Comparison of ENCODE assay signal across 8 cellular contexts in genomic region chr10:110643670-110644597, GRCh38. TPM values are rescaled to one million over a fixed set of nuclear protein-coding genes. Genes with fewer than 3 reads are reported as not detected.
A peak's percentile ranks its signal among the peaks of the same experiment; 100 is the strongest.
DNase-seq lines count a peak whose midpoint lies in the region; ATAC-seq, FAIRE-seq and TF ChIP-seq lines count a peak whose summit lies in the region.

TSS of gene RBM20 (plus strand) at chr10:110644336. CDS start at chr10:110644455, 119 bp downstream.

- H3K27me3 ChIP-seq in OCI-LY1 (ENCODE audit: insufficient read depth, low read length): no peaks in the 10 kb centered on the region
- H3K27me3 ChIP-seq in GM12878 (replicated peaks in 1 of 2; ENCODE audit: control insufficient read depth in 2 of 2, insufficient read depth in 2 of 2, low read length in 1 of 2): peaks cover 10 to 22% of the 10 kb centered on the region in 2 experiments

- no peaks in the 10 kb centered on the region for H3K9me2 ChIP-seq in OCI-LY1 (ENCODE audit: low read depth, low read length)

- H3K36me3 Mint-ChIP-seq in activated CD4-positive, alpha-beta T cell treated with anti-CD3 and anti-CD28 coated beads for 36 hours (ENCODE audit: low read depth): no peaks in the 10 kb centered on the region

- H3K9ac ChIP-seq in OCI-LY1 (ENCODE audit: low read length) (peak within 1 kb of the TSS; percentile 59), GM12878 (ENCODE audit: control insufficient read depth, insufficient read depth, low read length) (no peak within 1 kb of the TSS; the same call in 1 of the 2 replicates)

- H2AFZ ChIP-seq in OCI-LY1 (ENCODE audit: low read length) (no peak within 1 kb of the TSS), GM12878 (ENCODE audit: control insufficient read depth, low read depth, low read length) (peak within 1 kb of the TSS; percentile 15; the same call in 1 of the 2 replicates)

- H3F3A ChIP-seq in OCI-LY1 (ENCODE audit: insufficient read depth, low read length): no peaks in the 10 kb centered on the region

- peak; percentile 40 for DNase-seq in activated CD4-positive, alpha-beta T cell treated with anti-CD3 and anti-CD28 coated beads for 36 hours
- DNase-seq in activated CD4-positive, alpha-beta T cell treated with anti-CD3 and anti-CD28 coated beads, Interleukin-2, amount 50 U/mL, for 4 hours: no peak
- DNase-seq in GM12878 (ENCODE audit: low read depth, low spot score): no peak
- peak; percentile 66 for DNase-seq in iPS-NIHi11 (ENCODE audit: low spot score)
- DNase-seq in stimulated activated CD4-positive, alpha-beta T cell treated with anti-CD3 and anti-CD28 coated beads, Interleukin-1b, Interleukin-23, amount 100 ng/mL, for 48 hours: peak; percentile 5
- DNase-seq in OCI-M1 (lab: John Stamatoyannopoulos, UW): no peak

- H4K20me1 ChIP-seq in OCI-LY1 (ENCODE audit: insufficient read depth, low read length): no peaks in the 10 kb centered on the region
- no peaks in the 10 kb centered on the region for H4K20me1 ChIP-seq in GM12878 (ENCODE audit: control insufficient read depth, insufficient read depth)

- H3K4me3 Mint-ChIP-seq in activated CD4-positive, alpha-beta T cell treated with anti-CD3 and anti-CD28 coated beads for 36 hours: peak within 1 kb of the TSS; percentile 73

- peaks cover 64% of the 10 kb centered on the region for H3K4me1 ChIP-seq in OCI-LY1 (ENCODE audit: insufficient read depth, low read length, severe bottlenecking)
- H3K4me1 ChIP-seq in GM12878 (ENCODE audit: control insufficient read depth, insufficient read depth, low read length): peaks cover 4% of the 10 kb centered on the region; the same call in 1 of the 2 replicates

- SMC1A ChIA-PET in GM12878 (lab: Charles Lee; ENCODE audit: uncharacterized antibody, unreplicated experiment): interaction anchor here (0.8 to 1.0 kb wide), 2 partner anchors 17 to 29 kb away, joined by 3 read pairs; no protein-coding TSS in a partner anchor

- no TSS peak for BruUV-seq in GM12878 (replicated peaks; lab: Mats Ljungman, UMichigan)

- no peaks in the 10 kb centered on the region for H3K36me3 ChIP-seq in OCI-LY1 (ENCODE audit: insufficient read depth, low read length)
- H3K36me3 ChIP-seq in GM12878 (ENCODE audit: control insufficient read depth in 2 of 2, insufficient read depth in 2 of 2, low read length in 1 of 2): no peaks in the 10 kb centered on the region

- POLR2A ChIA-PET in activated CD4-positive, alpha-beta T cell treated with anti-CD3 and anti-CD28 coated beads for 36 hours (lab: Charles Lee): interaction anchor here (0.5 kb wide), 1 partner anchor 37 kb away, joined by 5 read pairs; no protein-coding TSS in a partner anchor
- POLR2A ChIA-PET in GM12878 (lab: Charles Lee): no interaction called here

- H3K27me3 Mint-ChIP-seq in activated CD4-positive, alpha-beta T cell treated with anti-CD3 and anti-CD28 coated beads for 36 hours: peaks cover 48% of the 10 kb centered on the region

- peaks cover 29% of the 10 kb centered on the region for H3K4me1 Mint-ChIP-seq in activated CD4-positive, alpha-beta T cell treated with anti-CD3 and anti-CD28 coated beads for 36 hours

- H3K79me2 ChIP-seq in OCI-LY1 (ENCODE audit: insufficient read depth, low read length): 0 out of 2 replicates have a peak, but pooled peaks cover 3% of the 10 kb centered on the region
- H3K79me2 ChIP-seq in GM12878 (ENCODE audit: control insufficient read depth, insufficient read depth, low read length): no peaks in the 10 kb centered on the region

- TF ChIP-seq EP300 in GM12878 (IDR thresholded peaks at IDR 0.05; ENCODE audit: borderline replicate concordance in 1 of 2, control insufficient read depth in 1 of 2, low read depth in 2 of 2, low read length in 2 of 2): no peak

- no peak for TF ChIP-seq RAD21 in GM12878 (IDR thresholded peaks at IDR 0.05; ENCODE audit: insufficient read depth, low read depth, low read length)

- peak within 1 kb of the TSS; percentile 52 for H3K27ac Mint-ChIP-seq in activated CD4-positive, alpha-beta T cell treated with anti-CD3 and anti-CD28 coated beads for 36 hours

- 3% methylated on average over 71 of the region's 105 CpGs for WGBS in GM12878 (ENCODE audit: insufficient coverage, insufficient replicate concordance, low lambda C conversion rate, missing lambda C conversion rate)

- CTCF ChIA-PET in activated CD4-positive, alpha-beta T cell treated with anti-CD3 and anti-CD28 coated beads for 36 hours (lab: Charles Lee): interaction anchor here (0.8 to 2.7 kb wide), 4 partner anchors 28 to 614 kb away, joined by 3 to 13 read pairs (median 4); no protein-coding TSS in a partner anchor
- CTCF ChIA-PET in GM12878 (lab: Yijun Ruan, JAX): no interaction called here

- no peak for TF ChIP-seq POLR2A in GM12878 (IDR thresholded peaks at IDR 0.05; ENCODE audit: low read depth, low read length)

- in situ Hi-C loops in GM12878 (cut with MboI): no loop called here

- RAD21 ChIA-PET in GM12878 (lab: Charles Lee; ENCODE audit: unreplicated experiment): interaction anchor here (1.4 kb wide), 1 partner anchor 29 kb away, joined by 4 read pairs; no protein-coding TSS in a partner anchor

- no peak for TF ChIP-seq CTCF in OCI-LY1 (IDR thresholded peaks at IDR 0.05; ENCODE audit: low read length)
- no peak for TF ChIP-seq CTCF in GM12878 (IDR thresholded peaks at IDR 0.05 in 2 of 3, conservative IDR thresholded peaks at IDR 0.05 in 1 of 3; ENCODE audit: control insufficient read depth in 2 of 3, extremely low read depth in 1 of 3, insufficient read depth in 1 of 3, low read depth in 3 of 3, low read length in 3 of 3)

- H3K4me2 ChIP-seq in OCI-LY1 (ENCODE audit: low read length) (peak within 1 kb of the TSS; percentile 57), GM12878 (ENCODE audit: control insufficient read depth, insufficient read depth) (peak within 1 kb of the TSS; percentile 93)

- ATAC-seq in activated CD4-positive, alpha-beta T cell treated with anti-CD3 and anti-CD28 coated beads for 36 hours: peak; percentile 36
- peak; percentile 70 for ATAC-seq in GM12878
- ATAC-seq in HG03175 (IDR thresholded peaks at IDR 0.05; ENCODE audit: unreplicated experiment): no peak

- intact Hi-C loops in activated CD4-positive, alpha-beta T cell treated with anti-CD3 and anti-CD28 coated beads for 36 hours (cut with DNase I, micrococcal nuclease): loop anchor here (2.0 kb wide), 2 partner anchors 27 to 29 kb away; no protein-coding TSS in a partner anchor
- intact Hi-C loops in GM12878 (cut with micrococcal nuclease; ENCODE audit: unreplicated experiment): no loop called here

- FAIRE-seq in GM12878 (lab: Jason Lieb, UNC): no peak

- H3K9me3 Mint-ChIP-seq in activated CD4-positive, alpha-beta T cell treated with anti-CD3 and anti-CD28 coated beads for 36 hours (ENCODE audit: low read depth): no peaks in the 10 kb centered on the region

- peak within 1 kb of the TSS; percentile 65 for H3K4me3 ChIP-seq in OCI-LY1 (ENCODE audit: low read depth, low read length, poor library complexity, severe bottlenecking)
- H3K4me3 ChIP-seq in GM12878: peak within 1 kb of the TSS; percentile 58

- peak within 1 kb of the TSS; percentile 67 for H3K27ac ChIP-seq in OCI-LY1 (ENCODE audit: low read depth, low read length, poor library complexity, severe bottlenecking)
- H3K27ac ChIP-seq in GM12878 (ENCODE audit: control insufficient read depth, insufficient read depth): no peak within 1 kb of the TSS

- H3K9me3 ChIP-seq in OCI-LY1 (ENCODE audit: low read length) (no peaks in the 10 kb centered on the region), GM12878 (replicated peaks; ENCODE audit: control insufficient read depth, insufficient read depth, low read length) (no peaks in the 10 kb centered on the region)

TF ChIP-seq in GM12878, 131 proteins besides CTCF, POLR2A, EP300 and RAD21 (continues in another document):
- TF ChIP-seq NR2C1 (IDR thresholded peaks at IDR 0.05): no peak
- no peak for TF ChIP-seq NRF1 (conservative IDR thresholded peaks at IDR 0.05; ENCODE audit: low read depth, low read length)
- no peak for TF ChIP-seq NR2C2 (IDR thresholded peaks at IDR 0.05; ENCODE audit: borderline replicate concordance, control insufficient read depth, insufficient read length, low read depth)
- TF ChIP-seq USF1 (IDR thresholded peaks at IDR 0.05; ENCODE audit: borderline replicate concordance, extremely low read length, insufficient read depth, low read depth, low read length): no peak
- TF ChIP-seq TCF7 (IDR thresholded peaks at IDR 0.05; ENCODE audit: borderline replicate concordance): no peak
- TF ChIP-seq TCF3 (IDR thresholded peaks at IDR 0.05; ENCODE audit: borderline replicate concordance, insufficient read depth, low read depth, low read length): no peak

RNA-seq across cellular contexts. Expression of gene RBM20, which starts in this region (rescaled TPM):
- total RNA-seq in activated CD4-positive, alpha-beta T cell treated with anti-CD3 and anti-CD28 coated beads for 36 hours: under 1 TPM; 0.05 to 0.40 TPM
- 0.88 and 0.96 TPM in 2 replicates for total RNA-seq in GM12878 (2013; cell fraction: nucleolus; rRNA removed)
- total RNA-seq in GM12878 (2014; rRNA removed) (0.05 and 0.17 TPM in 2 replicates), GM12878 (2014; rRNA removed; fragmentation: Illumina TruSeq; extraction: Trizol) (0.13 and 0.28 TPM in 2 replicates), GM12878 (2021) (0.13 and 0.26 TPM in 2 replicates)
- polyA plus RNA-seq in GM12878 (2011; ENCODE audit: low read depth): 0.17 TPM
- polyA plus RNA-seq in GM12878 (2011; rRNA removed) (0.09 and 0.16 TPM in 2 replicates), GM12878 (2014; fragmentation: Illumina TruSeq; extraction: Trizol) (0.22 and 0.24 TPM in 2 replicates), GM12878 (2014; fragmentation: Nextera tagmentation; extraction: Ambion mirVana) (under 1 TPM; 0.04 to 0.05 TPM), GM12878 (2014; rRNA removed) (0.09 and 0.20 TPM in 2 replicates), GM12878 (2016; fragmentation: Nextera tagmentation; extraction: Ambion mirVana) (under 1 TPM; 0.05 to 0.12 TPM)
- 0.09 and 0.17 TPM in 2 replicates for polyA plus RNA-seq in GM12878 (2011; cell fraction: cytosol; rRNA removed)
- 0.63 and 1.0 TPM in 2 replicates for polyA plus RNA-seq in GM12878 (2011; cell fraction: nucleus; rRNA removed)
- polyA plus RNA-seq in GM12878 (2012): 0.25 and 0.53 TPM in 2 replicates
- 0.05 and 0.07 TPM in 2 replicates for polyA minus RNA-seq in GM12878 (2011; rRNA and poly(A)+ RNA removed)
- polyA minus RNA-seq in GM12878 (2011; cell fraction: cytosol; rRNA and poly(A)+ RNA removed): not detected in 2 replicates
- polyA minus RNA-seq in GM12878 (2011; cell fraction: nucleus; rRNA and poly(A)+ RNA removed): 0.10 and 0.36 TPM in 2 replicates

Comparison
In these comparisons a context has a peak if more than half of its experiments do, and no peak if none do; other contexts are left out.
1. Peak in DNase-seq and ATAC-seq in activated CD4-positive, alpha-beta T cell treated with anti-CD3 and anti-CD28 coated beads for 36 hours; RNA of the gene not detected or under 1 TPM.
2. DNase-seq: peak in iPS-NIHi11 (single experiment) and stimulated activated CD4-positive, alpha-beta T cell treated with anti-CD3 and anti-CD28 coated beads, Interleukin-1b, Interleukin-23, amount 100 ng/mL, for 48 hours (single experiment); none in activated CD4-positive, alpha-beta T cell treated with anti-CD3 and anti-CD28 coated beads, Interleukin-2, amount 50 U/mL, for 4 hours (0 of 2), GM12878 (single experiment) and OCI-M1 (single experiment).